Comparison of ENCODE assay signal across 12 cellular contexts in the genomic region with DNA sequence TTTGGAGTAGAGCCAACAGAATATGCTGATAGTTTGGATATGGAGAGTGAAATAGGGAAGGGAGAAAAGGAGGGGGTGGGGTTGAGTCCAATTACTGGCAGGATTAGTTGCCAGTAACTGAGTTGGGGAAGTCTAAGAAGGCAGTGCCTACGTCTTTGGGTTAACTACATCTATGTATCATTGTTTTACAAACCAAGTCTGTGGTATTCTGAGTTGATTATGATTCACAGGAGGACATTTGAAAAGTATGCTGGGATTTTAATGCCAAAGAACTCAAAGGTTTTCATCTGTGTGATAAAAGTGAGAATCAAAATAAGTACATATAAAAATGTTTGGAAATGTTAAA. TPM values are rescaled to one million over a fixed set of nuclear protein-coding genes. Genes with fewer than 3 reads are reported as not detected.
A peak's percentile ranks its signal among the peaks of the same experiment; 100 is the strongest.
DNase-seq lines count a peak whose midpoint lies in the region; FAIRE-seq and TF ChIP-seq lines count a peak whose summit lies in the region.
"Had no signal": no experiment of that assay in that cellular context is flagged by ENCODE, and none has a peak within 500 bp of the region (broad histone marks: within the 10 kb centered on the region; RNA-seq: fewer than 3 reads in every experiment).

No MANE protein-coding gene starts in this region.

- no peaks in the 10 kb centered on the region for H3K36me3 Mint-ChIP-seq in T-helper 2 cell treated with Interferon-gamma antibody and Interleukin-4, amounts not matched to agents 5 μg/mL and 100 μg/mL, for 36 hours (ENCODE audit: low read depth)

- CTCF ChIA-PET in AG04450 (lab: Charles Lee) = interaction anchor here (1.2 kb wide), 1 partner anchor 98 kb away, joined by 3 read pairs; no protein-coding TSS in a partner anchor

- peak; percentile 79 for FAIRE-seq in keratinocyte (lab: Jason Lieb, UNC)

- TF ChIP-seq CTCF in AG04450 (IDR thresholded peaks at IDR 0.05; ENCODE audit: low read depth, low read length) (no peak), cardiac fibroblast (IDR thresholded peaks at IDR 0.05; ENCODE audit: low read depth, low read length) (no peak), keratinocyte (optimal IDR thresholded peaks at IDR 0.05 in 1 of 3, IDR thresholded peaks at IDR 0.05 in 1 of 3, conservative IDR thresholded peaks at IDR 0.05 in 1 of 3; ENCODE audit: extremely low read depth in 1 of 3, insufficient read depth in 2 of 3, low read length in 3 of 3) (no peak)

- POLR2A ChIA-PET in AG04450 (lab: Yijun Ruan, JAX) = interaction anchor here (1.1 kb wide), 1 partner anchor 15 kb away, joined by 3 read pairs; a partner anchor contains a TSS

- H4K20me1 ChIP-seq in keratinocyte (ENCODE audit: control insufficient read depth, extremely low read depth, insufficient read depth, low read length) = no peaks in the 10 kb centered on the region

- no peaks in the 10 kb centered on the region for H3K9me3 Mint-ChIP-seq in T-helper 2 cell treated with Interferon-gamma antibody and Interleukin-4, amounts not matched to agents 5 μg/mL and 100 μg/mL, for 36 hours

- no peaks in the 10 kb centered on the region for H3K9me1 ChIP-seq in keratinocyte (ENCODE audit: control insufficient read depth, extremely low read depth, insufficient read depth, low read length)

- H3K4me3 ChIP-seq in AG04450 (ENCODE audit: low read depth, low read length) (no peak overlapping the region), cardiac fibroblast (replicated peaks in 1 of 2; ENCODE audit: low read depth in 2 of 2, low read length in 2 of 2) (no peak overlapping the region), keratinocyte (ENCODE audit: control insufficient read depth in 2 of 3, extremely low read depth in 1 of 3, insufficient read depth in 2 of 3, low read depth in 1 of 3, low read length in 3 of 3) (no peak overlapping the region), MG63 (no peak overlapping the region)
- H3K4me3 ChIP-seq: tibial nerve had no signal

- H3K27ac ChIP-seq in AG04450 (ENCODE audit: low read depth, low read length) (peak overlapping the region; percentile 55), keratinocyte (ENCODE audit: control insufficient read depth, insufficient read depth, low read length) (peak overlapping the region; percentile 99)

- H3K36me3 ChIP-seq in keratinocyte (ENCODE audit: control insufficient read depth in 2 of 2, extremely low read depth in 1 of 2, insufficient read depth in 2 of 2, low read length in 2 of 2) (no peaks in the 10 kb centered on the region), MG63 (no peaks in the 10 kb centered on the region)
- H3K36me3 ChIP-seq: tibial nerve had no signal

- peaks cover 9% of the 10 kb centered on the region for H3K4me1 Mint-ChIP-seq in T-helper 2 cell treated with Interferon-gamma antibody and Interleukin-4, amounts not matched to agents 5 μg/mL and 100 μg/mL, for 36 hours (ENCODE audit: low read depth)

- no peak overlapping the region for H2AFZ ChIP-seq in keratinocyte (ENCODE audit: control insufficient read depth, low read length)

- peaks cover 32% of the 10 kb centered on the region for H3K27me3 Mint-ChIP-seq in T-helper 2 cell treated with Interferon-gamma antibody and Interleukin-4, amounts not matched to agents 5 μg/mL and 100 μg/mL, for 36 hours (ENCODE audit: low read depth)

- peaks cover 71% of the 10 kb centered on the region for H3K79me2 ChIP-seq in keratinocyte (ENCODE audit: control insufficient read depth, insufficient read depth, low read length)

- H3K9me3 ChIP-seq in AG04450 (ENCODE audit: control insufficient read depth, insufficient read depth, low read length) (no peaks in the 10 kb centered on the region), keratinocyte (ENCODE audit: control insufficient read depth, low read depth, low read length) (no peaks in the 10 kb centered on the region), MG63 (no peaks in the 10 kb centered on the region)
- H3K9me3 ChIP-seq: tibial nerve had no signal

- H3K4me1 ChIP-seq in keratinocyte (ENCODE audit: control insufficient read depth, extremely low read depth, insufficient read depth, low read length) = peaks cover 70% of the 10 kb centered on the region

- H3K4me3 Mint-ChIP-seq in T-helper 2 cell treated with Interferon-gamma antibody and Interleukin-4, amounts not matched to agents 5 μg/mL and 100 μg/mL, for 36 hours = no peak overlapping the region

- peak overlapping the region; percentile 20 for H3K9ac ChIP-seq in keratinocyte (ENCODE audit: control insufficient read depth, extremely low read depth, insufficient read depth, low read length)

- H3K27ac Mint-ChIP-seq in T-helper 2 cell treated with Interferon-gamma antibody and Interleukin-4, amounts not matched to agents 5 μg/mL and 100 μg/mL, for 36 hours = no peak overlapping the region

- dilution Hi-C loops in keratinocyte (cut with MboI; ENCODE audit: extremely low pct_ligation_motif_present, low sequenced_read_pairs) = no loop called here

- H3K4me2 ChIP-seq in keratinocyte (ENCODE audit: control insufficient read depth, extremely low read depth, insufficient read depth, low read depth, low read length) = peak overlapping the region; percentile 86

- DNase-seq in AG04450 (ENCODE audit: low read depth, low spot score) (no peak), M059J (ENCODE audit: low read depth) (peak; percentile 72), cardiac fibroblast (ENCODE audit: low read depth in 2 of 2) (peak; percentile 53 to 86), keratinocyte (ENCODE audit: low read depth, low spot score) (no peak), NCI-H526 treated with DMSO at 0.1 percent for 48 hours (lab: John Stamatoyannopoulos, UW) (no peak), OCI-M2 (lab: John Stamatoyannopoulos, UW; ENCODE audit: unreplicated experiment) (no peak), MG63 (no peak)
- no peak for DNase-seq in T-helper 2 cell treated with Interferon-gamma antibody and Interleukin-4, amounts not matched to agents 5 μg/mL and 100 μg/mL, for 36 hours (ENCODE audit: low spot score)
- DNase-seq: central memory CD4-positive, alpha-beta T cell; KG1; NCI-H2081 had no signal

- H3K27me3 ChIP-seq in AG04450 (ENCODE audit: control insufficient read depth, insufficient read depth, low read length) = no peaks in the 10 kb centered on the region
- H3K27me3 ChIP-seq in keratinocyte (ENCODE audit: control insufficient read depth, extremely low read depth, insufficient read depth, low read length) = no peaks in the 10 kb centered on the region
- H3K27me3 ChIP-seq in MG63 = no peaks in the 10 kb centered on the region
- H3K27me3 ChIP-seq: tibial nerve had no signal

RNA-seq across cellular contexts. Expression of a gene that starts 14.7 kb away (rescaled TPM):
- polyA plus RNA-seq in AG04450 (2011; rRNA removed) (85.7 and 86.2 TPM in 2 replicates), keratinocyte (87.6 to 144 TPM (median 99.7 TPM) in 3 replicates)
- polyA minus RNA-seq in AG04450 (2011; rRNA and poly(A)+ RNA removed) = 102 and 117 TPM in 2 replicates
- total RNA-seq in M059J (2014; rRNA removed; shearing (Covaris generic)) = 15.4 and 24.5 TPM in 2 replicates
- polyA plus RNA-seq in keratinocyte (2011; ENCODE audit: low read depth) = 39.1 TPM
- polyA plus RNA-seq in keratinocyte (2011; cell fraction: cytosol; rRNA removed) = 37.0 and 60.3 TPM in 2 replicates
- 124 and 141 TPM in 2 replicates for polyA plus RNA-seq in keratinocyte (2011; cell fraction: nucleus; rRNA removed)
- 54.9 and 70.3 TPM in 2 replicates for polyA plus RNA-seq in keratinocyte (2012; ENCODE audit: low replicate concordance)
- polyA minus RNA-seq in keratinocyte = 179 to 186 TPM (median 184 TPM) in 3 replicates
- polyA minus RNA-seq in keratinocyte (2011; cell fraction: cytosol; rRNA and poly(A)+ RNA removed) = 57.2 TPM
- polyA minus RNA-seq in keratinocyte (2011; cell fraction: nucleus; rRNA and poly(A)+ RNA removed) = 150 and 256 TPM in 2 replicates
- 5.4 and 6.4 TPM in 2 replicates for total RNA-seq in MG63 (2014; rRNA removed; shearing (Covaris generic); ENCODE audit: low replicate concordance)

Comparison
In these comparisons a context has a peak if more than half of its experiments do, and no peak if none do; other contexts are left out.
1. DNase-seq: peak in M059J (single experiment) and cardiac fibroblast (2 of 2); none in AG04450 (single experiment), keratinocyte (single experiment), NCI-H526 treated with DMSO at 0.1 percent for 48 hours (single experiment), T-helper 2 cell treated with Interferon-gamma antibody and Interleukin-4, amounts not matched to agents 5 μg/mL and 100 μg/mL, for 36 hours (single experiment), OCI-M2 (single experiment) and MG63 (single experiment).